12 cellular contexts compared by ENCODE assay signal in the genomic region with DNA sequence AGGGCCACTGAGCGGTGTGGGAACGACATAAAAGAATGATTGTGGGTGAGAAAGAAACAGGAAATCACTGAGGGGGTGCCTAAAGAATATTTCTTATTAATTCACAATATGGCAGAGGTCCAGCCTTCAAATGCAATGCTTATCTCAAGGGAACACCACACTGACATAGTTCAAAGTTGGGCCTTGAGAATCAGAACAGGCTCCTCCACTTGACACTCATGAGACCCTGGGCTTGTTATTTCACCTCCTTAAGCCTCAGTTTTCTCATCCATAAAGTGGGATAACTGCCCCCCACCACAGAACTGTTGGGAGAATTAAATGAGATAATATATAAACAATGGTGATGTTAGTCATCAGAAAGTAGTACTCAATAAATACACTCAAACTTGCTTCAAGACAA. TPM values are rescaled to one million over a fixed set of nuclear protein-coding genes. Genes with fewer than 3 reads are reported as not detected.
DNase-seq lines count a peak whose midpoint lies in the region; ATAC-seq and TF ChIP-seq lines count a peak whose summit lies in the region.
"Had no signal": no experiment of that assay in that cellular context is flagged by ENCODE, and none has a peak within 500 bp of the region (broad histone marks: within the 10 kb centered on the region; RNA-seq: fewer than 3 reads in every experiment).

No MANE protein-coding gene starts in this region.

- no peaks in the 10 kb centered on the region for H3K36me3 ChIP-seq in CD4-positive, CD25-positive, alpha-beta regulatory T cell (ENCODE audit: control insufficient read depth, insufficient read depth, low read length)
- H3K36me3 ChIP-seq in aorta (ENCODE audit: control insufficient read depth in 1 of 2, insufficient read depth in 2 of 2, low read length in 1 of 2): no peaks in the 10 kb centered on the region
- H3K36me3 ChIP-seq in testis (ENCODE audit: low read depth, missing control alignments): no peaks in the 10 kb centered on the region

- intact Hi-C loops in aorta (cut with DNase I) (no loop called here), testis (cut with DNase I; ENCODE audit: low total_unique reads) (no loop called here)

- no peaks in the 10 kb centered on the region for H3K36me3 Mint-ChIP-seq in CD4-positive, CD25-positive, alpha-beta regulatory T cell
- H3K36me3 Mint-ChIP-seq in HFFc6 (ENCODE audit: low read depth): peaks cover 4% of the 10 kb centered on the region; the same call in 1 of the 2 replicates
- H3K36me3 Mint-ChIP-seq in activated naive CD8-positive, alpha-beta T cell treated with anti-CD3 and anti-CD28 coated beads, Interleukin-2, amount 50 U/mL, for 24 hours (ENCODE audit: low read depth): no peaks in the 10 kb centered on the region
- no peaks in the 10 kb centered on the region for H3K36me3 Mint-ChIP-seq in mesothelial cell of epicardium

- H3K4me1 ChIP-seq in CD4-positive, CD25-positive, alpha-beta regulatory T cell (ENCODE audit: control insufficient read depth, insufficient read depth, low read length, poor library complexity, severe bottlenecking): peaks cover 37% of the 10 kb centered on the region
- peaks cover 2% of the 10 kb centered on the region in 2 donors for H3K4me1 ChIP-seq in aorta (ENCODE audit: control insufficient read depth in 1 of 2, insufficient read depth in 2 of 2, low read length in 2 of 2)
- H3K4me1 ChIP-seq in testis: peaks cover 6% of the 10 kb centered on the region
- H3K4me1 ChIP-seq: body of pancreas had no signal

- H3K9me3 Mint-ChIP-seq in CD4-positive, CD25-positive, alpha-beta regulatory T cell: no peaks in the 10 kb centered on the region
- no peaks in the 10 kb centered on the region for H3K9me3 Mint-ChIP-seq in HFFc6
- H3K9me3 Mint-ChIP-seq in activated naive CD8-positive, alpha-beta T cell treated with anti-CD3 and anti-CD28 coated beads, Interleukin-2, amount 50 U/mL, for 24 hours: no peaks in the 10 kb centered on the region
- no peaks in the 10 kb centered on the region for H3K9me3 Mint-ChIP-seq in mesothelial cell of epicardium

- H3K27ac ChIP-seq in CD4-positive, CD25-positive, alpha-beta regulatory T cell (ENCODE audit: insufficient read depth, low read length, poor library complexity, severe bottlenecking): peak overlapping the region; percentile 73
- H3K27ac ChIP-seq in aorta (ENCODE audit: low read depth in 1 of 2, low read length in 2 of 2) (no peak overlapping the region), substantia nigra (ENCODE audit: low read depth, low read length, poor library complexity, severe bottlenecking) (no peak overlapping the region), testis (no peak overlapping the region)

- ATAC-seq in CD4-positive, CD25-positive, alpha-beta regulatory T cell (ENCODE audit: low read depth in 2 of 2): no peak
- ATAC-seq in activated naive CD8-positive, alpha-beta T cell treated with anti-CD3 and anti-CD28 coated beads, Interleukin-2, amount 50 U/mL, for 24 hours: no peak
- no peak for ATAC-seq in aorta (ENCODE audit: low FRiP score)
- ATAC-seq: body of pancreas had no signal

- TF ChIP-seq POLR2A in testis (IDR thresholded peaks at IDR 0.05): no peak

- H3K9me3 ChIP-seq in CD4-positive, CD25-positive, alpha-beta regulatory T cell (ENCODE audit: control insufficient read depth in 2 of 2, low read length in 2 of 2): no peaks in the 10 kb centered on the region
- H3K9me3 ChIP-seq in aorta (ENCODE audit: control insufficient read depth, low read length): no peaks in the 10 kb centered on the region
- H3K9me3 ChIP-seq in testis: no peaks in the 10 kb centered on the region
- H3K9me3 ChIP-seq: body of pancreas had no signal

- TF ChIP-seq CTCF in HFFc6 (IDR thresholded peaks at IDR 0.05): no peak
- no peak for TF ChIP-seq CTCF in mesothelial cell of epicardium (IDR thresholded peaks at IDR 0.05; ENCODE audit: unreplicated experiment)
- no peak for TF ChIP-seq CTCF in testis (IDR thresholded peaks at IDR 0.05)

- WGBS in aorta, 2 donors: 77 to 82% methylated on average over 2 of the region's 2 CpGs
- WGBS in testis, 2 donors: 74 to 75% methylated on average over 2 of the region's 2 CpGs

- H3K4me3 ChIP-seq in CD4-positive, CD25-positive, alpha-beta regulatory T cell (ENCODE audit: low read depth, low read length): peak overlapping the region; percentile 89
- no peak overlapping the region for H3K4me3 ChIP-seq in aorta (ENCODE audit: low read length in 2 of 2)
- H3K4me3 ChIP-seq in testis: no peak overlapping the region
- H3K4me3 ChIP-seq: body of pancreas, lung had no signal

- no peak for DNase-seq in CD4-positive, CD25-positive, alpha-beta regulatory T cell
- no peak for DNase-seq in HFFc6
- no peak for DNase-seq in activated naive CD8-positive, alpha-beta T cell treated with anti-CD3 and anti-CD28 coated beads, Interleukin-2, amount 50 U/mL, for 24 hours
- no peak for DNase-seq in mesothelial cell of epicardium (ENCODE audit: low spot score in 2 of 2, unreplicated experiment in 2 of 2)
- no peak for DNase-seq in aorta
- DNase-seq in substantia nigra (lab: John Stamatoyannopoulos, UW): no peak
- no peak for DNase-seq in NCI-H82 (lab: John Stamatoyannopoulos, UW)
- no peak for DNase-seq in testis
- DNase-seq: activated CD4-positive, alpha-beta T cell treated with anti-CD3 and anti-CD28 coated beads, Interleukin-2, amount 50 U/mL, for 1 hour; NCI-H2107 had no signal

- peak overlapping the region; percentile 83 to 95 (median 91) for H3K27ac Mint-ChIP-seq in CD4-positive, CD25-positive, alpha-beta regulatory T cell
- H3K27ac Mint-ChIP-seq in HFFc6: peak overlapping the region; percentile 97
- peak overlapping the region; percentile 97 for H3K27ac Mint-ChIP-seq in activated naive CD8-positive, alpha-beta T cell treated with anti-CD3 and anti-CD28 coated beads, Interleukin-2, amount 50 U/mL, for 24 hours
- H3K27ac Mint-ChIP-seq in mesothelial cell of epicardium: peak overlapping the region; percentile 17

- no peaks in the 10 kb centered on the region for H3K27me3 Mint-ChIP-seq in CD4-positive, CD25-positive, alpha-beta regulatory T cell
- no peaks in the 10 kb centered on the region for H3K27me3 Mint-ChIP-seq in HFFc6 (ENCODE audit: insufficient read depth)
- no peaks in the 10 kb centered on the region for H3K27me3 Mint-ChIP-seq in activated naive CD8-positive, alpha-beta T cell treated with anti-CD3 and anti-CD28 coated beads, Interleukin-2, amount 50 U/mL, for 24 hours
- no peaks in the 10 kb centered on the region for H3K27me3 Mint-ChIP-seq in mesothelial cell of epicardium (ENCODE audit: low read depth)

- H3K4me3 Mint-ChIP-seq in CD4-positive, CD25-positive, alpha-beta regulatory T cell: peak overlapping the region in 3 of 4 donors; percentile 77 to 79 (median 77)
- H3K4me3 Mint-ChIP-seq in HFFc6 (peak overlapping the region; percentile 83; the same call in 1 of the 2 replicates), mesothelial cell of epicardium (no peak overlapping the region)
- no peak overlapping the region for H3K4me3 Mint-ChIP-seq in activated naive CD8-positive, alpha-beta T cell treated with anti-CD3 and anti-CD28 coated beads, Interleukin-2, amount 50 U/mL, for 24 hours

- peaks cover 30 to 51% (median 39%) of the 10 kb centered on the region in 4 donors for H3K4me1 Mint-ChIP-seq in CD4-positive, CD25-positive, alpha-beta regulatory T cell
- H3K4me1 Mint-ChIP-seq in HFFc6 (ENCODE audit: low read depth): peaks cover 79% of the 10 kb centered on the region
- H3K4me1 Mint-ChIP-seq in activated naive CD8-positive, alpha-beta T cell treated with anti-CD3 and anti-CD28 coated beads, Interleukin-2, amount 50 U/mL, for 24 hours: peaks cover 55% of the 10 kb centered on the region
- peaks cover 27% of the 10 kb centered on the region for H3K4me1 Mint-ChIP-seq in mesothelial cell of epicardium

- H3K27me3 ChIP-seq in CD4-positive, CD25-positive, alpha-beta regulatory T cell (ENCODE audit: control insufficient read depth, insufficient read depth, low read length): no peaks in the 10 kb centered on the region
- H3K27me3 ChIP-seq in aorta (ENCODE audit: control insufficient read depth in 1 of 2, insufficient read depth in 2 of 2, low read length in 1 of 2) (no peaks in the 10 kb centered on the region), testis (no peaks in the 10 kb centered on the region)
- H3K27me3 ChIP-seq: body of pancreas had no signal

RNA-seq across cellular contexts. Expression of a gene that starts 40.4 kb away (rescaled TPM):
- 5.2 TPM for total RNA-seq in CD4-positive, CD25-positive, alpha-beta regulatory T cell
- polyA plus RNA-seq in CD4-positive, CD25-positive, alpha-beta regulatory T cell: 1 to 10 TPM; 2.2 to 5.4 (median 3.7) TPM
- 10 to 100 TPM; 70.8 to 81.2 (median 76.0) TPM for total RNA-seq in HFFc6 (2021; fragmentation: NEBNext Ultra II Directional; extraction: Animal tissue kit (Norgen Biotek cat#: 25700))
- total RNA-seq in mesothelial cell of epicardium (8.1 to 10.5 TPM (median 10.2 TPM) in 3 replicates), aorta (10 to 100 TPM; 16.3 to 24.4 TPM), testis (10 to 100 TPM; 23.8 to 29.8 TPM)
- polyA plus RNA-seq in aorta (10 to 100 TPM in 1 of 2 donors, 1 to 10 TPM in 1; 8.0 to 15.0 TPM), testis (ENCODE audit: insufficient read depth, low read depth, low replicate concordance) (15.8 TPM)

Comparison
In these comparisons a context has a peak if more than half of its experiments do, and no peak if none do; other contexts are left out.
1. H3K27ac Mint-ChIP-seq: peak in every context shown above with its lines; median percentile 97 in HFFc6; 97 in activated naive CD8-positive, alpha-beta T cell treated with anti-CD3 and anti-CD28 coated beads, Interleukin-2, amount 50 U/mL, for 24 hours; 91 in CD4-positive, CD25-positive, alpha-beta regulatory T cell; 17 in mesothelial cell of epicardium.
2. H3K4me3 Mint-ChIP-seq: peak in CD4-positive, CD25-positive, alpha-beta regulatory T cell (3 of 4) and HFFc6 (single experiment); none in activated naive CD8-positive, alpha-beta T cell treated with anti-CD3 and anti-CD28 coated beads, Interleukin-2, amount 50 U/mL, for 24 hours (single experiment) and mesothelial cell of epicardium (single experiment).